Comparison of ENCODE assay signal across 35 cellular contexts in genomic region chr1:47395433-47395832, GRCh38. TPM values are rescaled to one million over a fixed set of nuclear protein-coding genes. Genes with fewer than 3 reads are reported as not detected.
"Had no signal": no experiment of that assay in that cellular context is flagged by ENCODE, and none has a peak within 500 bp of the region (broad histone marks: within the 10 kb centered on the region; RNA-seq: fewer than 3 reads in every experiment).

No MANE protein-coding gene starts in this region.

- H3K4me3 ChIP-seq: ascending aorta, cardiac muscle cell, Peyer's patch had no signal

- H3K9me3 Mint-ChIP-seq: activated CD4-positive, alpha-beta T cell treated with anti-CD3 and anti-CD28 coated beads, Interleukin-2, amount 10 ng/mL, durations not matched to agents 24 days and 14 days; activated CD8-positive, alpha-beta T cell treated with anti-CD3 and anti-CD28 coated beads for 36 hours; activated naive CD8-positive, alpha-beta T cell treated with anti-CD3 and anti-CD28 coated beads, Interleukin-2, amount 10 ng/mL, durations not matched to agents 7 days and 5 days; activated T-cell treated with anti-CD3 and anti-CD28 coated beads, Interleukin-2, amount 50 U/mL, for 72 hours; activated T-helper 17 cell treated with anti-CD3 and anti-CD28 coated beads, Interleukin-2, amount 50 U/mL, for 72 hours had no signal

- H3K27ac Mint-ChIP-seq: activated CD4-positive, alpha-beta T cell treated with anti-CD3 and anti-CD28 coated beads, Interleukin-2, amount 10 ng/mL, durations not matched to agents 24 days and 14 days; activated CD8-positive, alpha-beta T cell treated with anti-CD3 and anti-CD28 coated beads for 36 hours; activated naive CD8-positive, alpha-beta T cell treated with anti-CD3 and anti-CD28 coated beads, Interleukin-2, amount 10 ng/mL, durations not matched to agents 7 days and 5 days; activated T-cell treated with anti-CD3 and anti-CD28 coated beads, Interleukin-2, amount 50 U/mL, for 72 hours; activated T-helper 17 cell treated with anti-CD3 and anti-CD28 coated beads, Interleukin-2, amount 50 U/mL, for 72 hours had no signal

- H3K4me1 ChIP-seq: ascending aorta, Peyer's patch had no signal

- ATAC-seq: activated CD8-positive, alpha-beta T cell treated with anti-CD3 and anti-CD28 coated beads for 36 hours; activated T-cell treated with anti-CD3 and anti-CD28 coated beads, Interleukin-2, amount 50 U/mL, for 72 hours; activated T-helper 17 cell treated with anti-CD3 and anti-CD28 coated beads, Interleukin-2, amount 50 U/mL, for 72 hours; PC-3; Right ventricle myocardium inferior had no signal

- H3K27ac ChIP-seq: ascending aorta, cardiac muscle cell, Peyer's patch, RWPE1, WERI-Rb-1 had no signal

- DNase-seq: activated CD4-positive, alpha-beta T cell treated with anti-CD3 and anti-CD28 coated beads, Interleukin-2, amount 10 ng/mL, durations not matched to agents 24 days and 14 days; activated CD4-positive, alpha-beta T cell treated with anti-CD3 and anti-CD28 coated beads, Interleukin-2, amount 50 U/mL, for 4 hours; activated CD4-positive, CD25-positive, alpha-beta regulatory T cell; activated CD8-positive, alpha-beta T cell treated with anti-CD3 and anti-CD28 coated beads for 36 hours; activated effector memory CD4-positive, alpha-beta T cell treated with anti-CD3 and anti-CD28 coated beads, Interleukin-2, amount 50 U/mL, for 16 hours; activated naive CD4-positive, alpha-beta T cell; activated naive CD4-positive, alpha-beta T cell treated with anti-CD3 and anti-CD28 coated beads, Interleukin-2, amount 50 U/mL, for 16 hours; activated naive CD8-positive, alpha-beta T cell treated with anti-CD3 and anti-CD28 coated beads, Interleukin-2, amount 10 ng/mL, durations not matched to agents 7 days and 5 days; activated T-cell treated with anti-CD3 and anti-CD28 coated beads, Interleukin-2, amount 50 U/mL, for 1 hour; activated T-cell treated with anti-CD3 and anti-CD28 coated beads, Interleukin-2, amount 50 U/mL, for 72 hours; amygdala; NCI-H1105; NCI-H1417 treated with DMSO at 0.1 percent for 48 hours; NCI-H187 treated with DMSO at 0.1 percent for 48 hours; NCI-H2081; NCI-H510A; NCI-H526; NCI-H748 treated with DMSO at 0.1 percent for 48 hours; NK-92 treated with Interleukin-12 subunit alpha and Interleukin-12 subunit beta, amount 100 ng/mL, for 24 hours; PC-3; Peyer's patch; SIG-M5; SW 1271; T1000; WERI-Rb-1 had no signal

- H3K27me3 ChIP-seq: ascending aorta, Peyer's patch had no signal

- H3K4me3 Mint-ChIP-seq: activated CD4-positive, alpha-beta T cell treated with anti-CD3 and anti-CD28 coated beads, Interleukin-2, amount 10 ng/mL, durations not matched to agents 24 days and 14 days; activated CD8-positive, alpha-beta T cell treated with anti-CD3 and anti-CD28 coated beads for 36 hours; activated naive CD8-positive, alpha-beta T cell treated with anti-CD3 and anti-CD28 coated beads, Interleukin-2, amount 10 ng/mL, durations not matched to agents 7 days and 5 days; activated T-cell treated with anti-CD3 and anti-CD28 coated beads, Interleukin-2, amount 50 U/mL, for 72 hours; activated T-helper 17 cell treated with anti-CD3 and anti-CD28 coated beads, Interleukin-2, amount 50 U/mL, for 72 hours had no signal

- H3K36me3 ChIP-seq: ascending aorta, cardiac muscle cell, Peyer's patch, WERI-Rb-1 had no signal

- H3K36me3 Mint-ChIP-seq: activated naive CD8-positive, alpha-beta T cell treated with anti-CD3 and anti-CD28 coated beads, Interleukin-2, amount 10 ng/mL, durations not matched to agents 7 days and 5 days had no signal

- H3K9me3 ChIP-seq: ascending aorta, Peyer's patch had no signal

- H3K4me1 Mint-ChIP-seq: activated CD4-positive, alpha-beta T cell treated with anti-CD3 and anti-CD28 coated beads, Interleukin-2, amount 10 ng/mL, durations not matched to agents 24 days and 14 days; activated naive CD8-positive, alpha-beta T cell treated with anti-CD3 and anti-CD28 coated beads, Interleukin-2, amount 10 ng/mL, durations not matched to agents 7 days and 5 days; activated T-helper 17 cell treated with anti-CD3 and anti-CD28 coated beads, Interleukin-2, amount 50 U/mL, for 72 hours had no signal

RNA-seq across cellular contexts. Expression of gene FOXE3, which starts 20.7 kb away (rescaled TPM):
- total RNA-seq: activated CD4-positive, alpha-beta T cell treated with anti-CD3 and anti-CD28 coated beads, Interleukin-2, amount 10 ng/mL, durations not matched to agents 24 days and 14 days; activated CD8-positive, alpha-beta memory T cell treated with anti-CD3 and anti-CD28 coated beads for 36 hours; activated CD8-positive, alpha-beta T cell treated with anti-CD3 and anti-CD28 coated beads for 36 hours; activated naive CD8-positive, alpha-beta T cell treated with anti-CD3 and anti-CD28 coated beads, Interleukin-2, amount 10 ng/mL, durations not matched to agents 7 days and 5 days; activated T-cell treated with anti-CD3 and anti-CD28 coated beads, Interleukin-2, amount 50 U/mL, for 72 hours; activated T-helper 17 cell treated with anti-CD3 and anti-CD28 coated beads, Interleukin-2, amount 50 U/mL, for 72 hours; ascending aorta; cardiac muscle cell; M059J; PC-3; Peyer's patch; Right ventricle myocardium inferior; T-helper 1 cell treated with Interleukin-12 subunit alpha and Interleukin-12 subunit beta and Interleukin-4 antibody, amounts not matched to agents 30 ng/mL and 1 ng/mL, for 36 hours; T-helper 2 cell treated with Interferon-gamma antibody and Interleukin-4, amounts not matched to agents 100 ng/mL and 5 ng/mL, for 36 hours had no signal
- polyA plus RNA-seq: adipose tissue, cardiac muscle cell had no signal

RNA-seq across cellular contexts. Expression of gene FOXD2, which starts 42.4 kb away (rescaled TPM):
- total RNA-seq: cardiac muscle cell had no signal
